ENCODE assay signal across 1 cellular context in the genomic region with DNA sequence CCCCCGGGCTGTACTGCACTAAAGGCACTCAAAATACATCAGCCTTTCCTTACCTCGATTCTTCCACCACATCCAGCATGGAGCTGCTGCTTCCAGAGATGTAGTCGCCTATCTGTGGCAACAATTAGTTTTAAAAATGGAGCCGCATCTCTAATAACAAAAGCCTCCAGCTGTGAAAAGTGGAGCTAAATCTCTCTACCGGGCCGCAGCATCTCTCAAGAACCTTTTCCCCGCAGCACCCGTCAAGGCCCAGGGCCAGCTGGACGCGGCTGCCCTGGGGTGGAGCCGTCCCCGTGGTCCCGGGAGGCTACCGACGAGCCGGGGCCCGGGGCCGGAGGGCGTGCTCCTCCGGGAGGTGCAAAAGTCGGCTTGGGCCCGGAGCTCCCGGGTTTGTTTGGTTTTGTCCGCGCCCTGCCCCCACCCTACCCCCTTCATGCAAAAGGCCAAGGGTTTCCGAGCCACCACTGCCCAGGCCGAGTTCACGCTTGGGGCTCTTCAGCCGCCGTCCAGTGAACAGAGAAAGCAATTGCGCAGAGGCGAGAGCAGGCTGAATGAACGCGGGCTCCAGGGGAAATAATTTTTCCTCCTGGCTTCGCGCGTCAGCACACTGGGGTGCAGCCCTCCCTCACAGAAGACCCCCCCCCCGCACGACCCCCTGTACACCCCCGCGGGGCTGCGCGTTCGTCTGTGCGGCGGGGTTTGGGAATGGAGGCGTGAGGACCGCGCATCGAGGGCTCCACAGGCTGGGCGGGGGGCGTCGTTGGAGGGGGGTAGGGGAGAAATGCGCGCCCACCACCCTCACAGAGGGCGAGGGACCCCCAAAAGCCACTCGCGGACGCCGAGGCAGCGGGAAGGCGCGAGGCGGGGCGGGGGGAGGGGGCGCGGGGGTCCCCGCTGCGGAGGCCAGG.
A peak's percentile ranks its signal among the peaks of the same experiment; 100 is the strongest.
TF ChIP-seq lines count a peak whose summit lies in the region.

No MANE protein-coding gene starts in this region.

TF ChIP-seq in HEK293, 187 proteins besides CTCF, POLR2A, EP300 and RAD21 (continued from another document):
- TF ChIP-seq, protein P1, sequence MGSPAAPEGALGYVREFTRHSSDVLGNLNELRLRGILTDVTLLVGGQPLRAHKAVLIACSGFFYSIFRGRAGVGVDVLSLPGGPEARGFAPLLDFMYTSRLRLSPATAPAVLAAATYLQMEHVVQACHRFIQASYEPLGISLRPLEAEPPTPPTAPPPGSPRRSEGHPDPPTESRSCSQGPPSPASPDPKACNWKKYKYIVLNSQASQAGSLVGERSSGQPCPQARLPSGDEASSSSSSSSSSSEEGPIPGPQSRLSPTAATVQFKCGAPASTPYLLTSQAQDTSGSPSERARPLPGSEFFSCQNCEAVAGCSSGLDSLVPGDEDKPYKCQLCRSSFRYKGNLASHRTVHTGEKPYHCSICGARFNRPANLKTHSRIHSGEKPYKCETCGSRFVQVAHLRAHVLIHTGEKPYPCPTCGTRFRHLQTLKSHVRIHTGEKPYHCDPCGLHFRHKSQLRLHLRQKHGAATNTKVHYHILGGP (tag by site-specific recombination; IDR thresholded peaks at IDR 0.05) = no peak
- TF ChIP-seq ZNF791 (tag by site-specific recombination; IDR thresholded peaks at IDR 0.05) = no peak
- TF ChIP-seq ZBTB20 (tag by site-specific recombination; IDR thresholded peaks at IDR 0.05) = peak; percentile 87
- TF ChIP-seq GLIS2 (tag by site-specific recombination; IDR thresholded peaks at IDR 0.05) = peak; percentile 90
- TF ChIP-seq, protein P2, sequence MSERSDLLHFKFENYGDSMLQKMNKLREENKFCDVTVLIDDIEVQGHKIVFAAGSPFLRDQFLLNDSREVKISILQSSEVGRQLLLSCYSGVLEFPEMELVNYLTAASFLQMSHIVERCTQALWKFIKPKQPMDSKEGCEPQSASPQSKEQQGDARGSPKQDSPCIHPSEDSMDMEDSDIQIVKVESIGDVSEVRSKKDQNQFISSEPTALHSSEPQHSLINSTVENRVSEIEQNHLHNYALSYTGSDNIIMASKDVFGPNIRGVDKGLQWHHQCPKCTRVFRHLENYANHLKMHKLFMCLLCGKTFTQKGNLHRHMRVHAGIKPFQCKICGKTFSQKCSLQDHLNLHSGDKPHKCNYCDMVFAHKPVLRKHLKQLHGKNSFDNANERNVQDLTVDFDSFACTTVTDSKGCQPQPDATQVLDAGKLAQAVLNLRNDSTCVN (tag by site-specific recombination; optimal IDR thresholded peaks at IDR 0.05) = peak; percentile 3
- no peak for TF ChIP-seq ZNF580 (tag by site-specific recombination; IDR thresholded peaks at IDR 0.05)
- no peak for TF ChIP-seq SALL2 (tag by site-specific recombination; IDR thresholded peaks at IDR 0.05; ENCODE audit: borderline replicate concordance)
- no peak for TF ChIP-seq ZNF280D (tag by site-specific recombination; IDR thresholded peaks at IDR 0.05)
- TF ChIP-seq ZBTB48 (tag by site-specific recombination; IDR thresholded peaks at IDR 0.05) = no peak
- peak; percentile 63 for TF ChIP-seq PRDM10 (tag by site-specific recombination; IDR thresholded peaks at IDR 0.05)
- TF ChIP-seq ZFP3 (tag by site-specific recombination; IDR thresholded peaks at IDR 0.05; ENCODE audit: low read depth) = no peak
- peak; percentile 92 for TF ChIP-seq ZNF777 (tag by site-specific recombination; IDR thresholded peaks at IDR 0.05; ENCODE audit: borderline replicate concordance)
- TF ChIP-seq ZNF624 (tag by site-specific recombination; IDR thresholded peaks at IDR 0.05) = no peak
- peak; percentile 63 for TF ChIP-seq ZNF335 (tag by site-specific recombination; conservative IDR thresholded peaks at IDR 0.05)
TF ChIP-seq in HEK293: peak in this region for 17.
